In genomic region chr7:3097734-3098133, GRCh38 we compare ENCODE assay signal across 18 cellular contexts. TPM values are rescaled to one million over a fixed set of nuclear protein-coding genes. Genes with fewer than 3 reads are reported as not detected.
DNase-seq lines count a peak whose midpoint lies in the region; ATAC-seq lines count a peak whose summit lies in the region.
"Had no signal": no experiment of that assay in that cellular context is flagged by ENCODE, and none has a peak within 500 bp of the region (broad histone marks: within the 10 kb centered on the region; RNA-seq: fewer than 3 reads in every experiment).

No MANE protein-coding gene starts in this region.

- DNase-seq in activated T-cell treated with anti-CD3 and anti-CD28 coated beads, Interleukin-2, amount 50 U/mL, for 72 hours = no peak
- DNase-seq in activated T-cell treated with anti-CD3 and anti-CD28 coated beads, Interleukin-2, amount 50 U/mL, for 24 hours = no peak
- DNase-seq in stimulated activated naive CD8-positive, alpha-beta T cell treated with anti-CD3 and anti-CD28 coated beads, Interleukin-15, amount 100 ng/mL, for 72 hours = no peak
- DNase-seq in effector memory CD8-positive, alpha-beta T cell = no peak
- DNase-seq in NCI-H1048 (lab: John Stamatoyannopoulos, UW) = no peak
- no peak for DNase-seq in DMS53 treated with DMSO at 0.1 percent for 48 hours (lab: John Stamatoyannopoulos, UW; ENCODE audit: unreplicated experiment)
- DNase-seq: Calu3; CD4-positive, alpha-beta T cell; COR-L47; DMS53; DND-41; GM23248; H7; HCEC 1CT had no signal

- no peaks in the 10 kb centered on the region for H3K9me3 Mint-ChIP-seq in activated T-cell treated with anti-CD3 and anti-CD28 coated beads, Interleukin-2, amount 50 U/mL, for 72 hours
- no peaks in the 10 kb centered on the region for H3K9me3 Mint-ChIP-seq in activated T-cell treated with anti-CD3 and anti-CD28 coated beads, Interleukin-2, amount 50 U/mL, for 24 hours
- no peaks in the 10 kb centered on the region for H3K9me3 Mint-ChIP-seq in stimulated activated naive CD8-positive, alpha-beta T cell treated with anti-CD3 and anti-CD28 coated beads, Interleukin-15, Interleukin-2, amounts not matched to agents 100 ng/mL and 50 ng/mL, for 24 hours
- H3K9me3 Mint-ChIP-seq in stimulated activated naive CD8-positive, alpha-beta T cell treated with anti-CD3 and anti-CD28 coated beads, Interleukin-15, amount 100 ng/mL, for 72 hours = peaks cover 0 to 8% of the 10 kb centered on the region in 2 donors
- H3K9me3 Mint-ChIP-seq in effector memory CD8-positive, alpha-beta T cell = no peaks in the 10 kb centered on the region
- H3K9me3 Mint-ChIP-seq: CD4-positive, alpha-beta T cell had no signal

- peaks cover 0 to 5% of the 10 kb centered on the region in 2 donors for H3K36me3 Mint-ChIP-seq in activated T-cell treated with anti-CD3 and anti-CD28 coated beads, Interleukin-2, amount 50 U/mL, for 72 hours (ENCODE audit: insufficient read depth in 2 of 2)
- no peaks in the 10 kb centered on the region for H3K36me3 Mint-ChIP-seq in activated T-cell treated with anti-CD3 and anti-CD28 coated beads, Interleukin-2, amount 50 U/mL, for 24 hours (ENCODE audit: low read depth)
- no peaks in the 10 kb centered on the region for H3K36me3 Mint-ChIP-seq in stimulated activated naive CD8-positive, alpha-beta T cell treated with anti-CD3 and anti-CD28 coated beads, Interleukin-15, Interleukin-2, amounts not matched to agents 100 ng/mL and 50 ng/mL, for 24 hours (ENCODE audit: low read depth)
- H3K36me3 Mint-ChIP-seq in effector memory CD8-positive, alpha-beta T cell (ENCODE audit: insufficient read depth) = peaks cover 3% of the 10 kb centered on the region
- H3K36me3 Mint-ChIP-seq: CD14-positive monocyte had no signal

- no peak for ATAC-seq in activated T-cell treated with anti-CD3 and anti-CD28 coated beads, Interleukin-2, amount 50 U/mL, for 72 hours (replicated peaks in 1 of 2)
- ATAC-seq in stimulated activated naive CD8-positive, alpha-beta T cell treated with anti-CD3 and anti-CD28 coated beads, Interleukin-15, amount 100 ng/mL, for 72 hours = no peak
- no peak for ATAC-seq in effector memory CD8-positive, alpha-beta T cell (replicated peaks)
- no peak for ATAC-seq in GM18868 (IDR thresholded peaks at IDR 0.05; ENCODE audit: unreplicated experiment)

- H3K27ac Mint-ChIP-seq in activated T-cell treated with anti-CD3 and anti-CD28 coated beads, Interleukin-2, amount 50 U/mL, for 72 hours = peak overlapping the region; percentile 13
- H3K27ac Mint-ChIP-seq in activated T-cell treated with anti-CD3 and anti-CD28 coated beads, Interleukin-2, amount 50 U/mL, for 24 hours = no peak overlapping the region
- H3K27ac Mint-ChIP-seq in stimulated activated naive CD8-positive, alpha-beta T cell treated with anti-CD3 and anti-CD28 coated beads, Interleukin-15, Interleukin-2, amounts not matched to agents 100 ng/mL and 50 ng/mL, for 24 hours = peak overlapping the region; percentile 0
- H3K27ac Mint-ChIP-seq in stimulated activated naive CD8-positive, alpha-beta T cell treated with anti-CD3 and anti-CD28 coated beads, Interleukin-15, amount 100 ng/mL, for 72 hours = no peak overlapping the region
- H3K27ac Mint-ChIP-seq in effector memory CD8-positive, alpha-beta T cell = peak overlapping the region; percentile 29 to 100
- H3K27ac Mint-ChIP-seq: CD14-positive monocyte had no signal

- no peak overlapping the region for H3K4me3 Mint-ChIP-seq in activated T-cell treated with anti-CD3 and anti-CD28 coated beads, Interleukin-2, amount 50 U/mL, for 72 hours
- no peak overlapping the region for H3K4me3 Mint-ChIP-seq in activated T-cell treated with anti-CD3 and anti-CD28 coated beads, Interleukin-2, amount 50 U/mL, for 24 hours
- no peak overlapping the region for H3K4me3 Mint-ChIP-seq in stimulated activated naive CD8-positive, alpha-beta T cell treated with anti-CD3 and anti-CD28 coated beads, Interleukin-15, Interleukin-2, amounts not matched to agents 100 ng/mL and 50 ng/mL, for 24 hours
- H3K4me3 Mint-ChIP-seq in stimulated activated naive CD8-positive, alpha-beta T cell treated with anti-CD3 and anti-CD28 coated beads, Interleukin-15, amount 100 ng/mL, for 72 hours = no peak overlapping the region
- no peak overlapping the region for H3K4me3 Mint-ChIP-seq in effector memory CD8-positive, alpha-beta T cell
- H3K4me3 Mint-ChIP-seq: B cell; CD14-positive monocyte; CD4-positive, alpha-beta T cell had no signal

- no peaks in the 10 kb centered on the region for H3K27me3 Mint-ChIP-seq in activated T-cell treated with anti-CD3 and anti-CD28 coated beads, Interleukin-2, amount 50 U/mL, for 72 hours (ENCODE audit: low read depth)
- H3K27me3 Mint-ChIP-seq in activated T-cell treated with anti-CD3 and anti-CD28 coated beads, Interleukin-2, amount 50 U/mL, for 24 hours = no peaks in the 10 kb centered on the region
- no peaks in the 10 kb centered on the region for H3K27me3 Mint-ChIP-seq in stimulated activated naive CD8-positive, alpha-beta T cell treated with anti-CD3 and anti-CD28 coated beads, Interleukin-15, Interleukin-2, amounts not matched to agents 100 ng/mL and 50 ng/mL, for 24 hours
- H3K27me3 Mint-ChIP-seq in stimulated activated naive CD8-positive, alpha-beta T cell treated with anti-CD3 and anti-CD28 coated beads, Interleukin-15, amount 100 ng/mL, for 72 hours = no peaks in the 10 kb centered on the region
- no peaks in the 10 kb centered on the region for H3K27me3 Mint-ChIP-seq in effector memory CD8-positive, alpha-beta T cell
- H3K27me3 Mint-ChIP-seq: B cell; CD4-positive, alpha-beta T cell had no signal

- H3K4me1 Mint-ChIP-seq in activated T-cell treated with anti-CD3 and anti-CD28 coated beads, Interleukin-2, amount 50 U/mL, for 72 hours (ENCODE audit: low read depth) = peaks cover 53% of the 10 kb centered on the region
- peaks cover 60% of the 10 kb centered on the region for H3K4me1 Mint-ChIP-seq in activated T-cell treated with anti-CD3 and anti-CD28 coated beads, Interleukin-2, amount 50 U/mL, for 24 hours (ENCODE audit: low read depth)
- peaks cover 59% of the 10 kb centered on the region for H3K4me1 Mint-ChIP-seq in stimulated activated naive CD8-positive, alpha-beta T cell treated with anti-CD3 and anti-CD28 coated beads, Interleukin-15, Interleukin-2, amounts not matched to agents 100 ng/mL and 50 ng/mL, for 24 hours (ENCODE audit: low read depth)
- H3K4me1 Mint-ChIP-seq in stimulated activated naive CD8-positive, alpha-beta T cell treated with anti-CD3 and anti-CD28 coated beads, Interleukin-15, amount 100 ng/mL, for 72 hours = peaks cover 64% of the 10 kb centered on the region
- H3K4me1 Mint-ChIP-seq in effector memory CD8-positive, alpha-beta T cell (ENCODE audit: low read depth in 2 of 2) = peaks cover 24 to 29% of the 10 kb centered on the region in 2 donors

RNA-seq across cellular contexts. Expression of gene CARD11, which starts 54.1 kb away (rescaled TPM):
- total RNA-seq in activated T-cell treated with anti-CD3 and anti-CD28 coated beads, Interleukin-2, amount 50 U/mL, for 72 hours = 100 to 1,000 TPM; 101 to 114 TPM
- total RNA-seq: GM23248 had no signal

Comparison
In these comparisons a context has a peak if more than half of its experiments do, and no peak if none do; other contexts are left out.
1. H3K27ac Mint-ChIP-seq: peak in activated T-cell treated with anti-CD3 and anti-CD28 coated beads, Interleukin-2, amount 50 U/mL, for 72 hours (single experiment), stimulated activated naive CD8-positive, alpha-beta T cell treated with anti-CD3 and anti-CD28 coated beads, Interleukin-15, Interleukin-2, amounts not matched to agents 100 ng/mL and 50 ng/mL, for 24 hours (single experiment) and effector memory CD8-positive, alpha-beta T cell (2 of 2); none in activated T-cell treated with anti-CD3 and anti-CD28 coated beads, Interleukin-2, amount 50 U/mL, for 24 hours (single experiment) and stimulated activated naive CD8-positive, alpha-beta T cell treated with anti-CD3 and anti-CD28 coated beads, Interleukin-15, amount 100 ng/mL, for 72 hours (0 of 2).